Comparison of ENCODE assay signal across 16 cellular contexts in genomic region chr2:147382322-147382948, GRCh38.
A peak's percentile ranks its signal among the peaks of the same experiment; 100 is the strongest.
DNase-seq lines count a peak whose midpoint lies in the region; ATAC-seq and TF ChIP-seq lines count a peak whose summit lies in the region.
"Had no signal": no experiment of that assay in that cellular context is flagged by ENCODE, and none has a peak within 500 bp of the region (broad histone marks: within the 10 kb centered on the region; RNA-seq: fewer than 3 reads in every experiment).

No MANE protein-coding gene starts in this region.

- H3K9ac ChIP-seq in colonic mucosa (ENCODE audit: low read depth in 2 of 2, low read length in 2 of 2): no peak overlapping the region

- TF ChIP-seq CTCF in colonic mucosa (IDR thresholded peaks at IDR 0.05): no peak
- no peak for TF ChIP-seq CTCF in lower leg skin (IDR thresholded peaks at IDR 0.05)

- H3K4me1 ChIP-seq in colonic mucosa: no peaks in the 10 kb centered on the region

- no peak for ATAC-seq in GM19324 (IDR thresholded peaks at IDR 0.05; ENCODE audit: low FRiP score, unreplicated experiment)
- no peak for ATAC-seq in HG02610 (IDR thresholded peaks at IDR 0.05; ENCODE audit: unreplicated experiment)
- ATAC-seq: CD8-positive, alpha-beta T cell had no signal

- no peak overlapping the region for H3K4me3 ChIP-seq in colonic mucosa
- no peak overlapping the region for H3K4me3 ChIP-seq in lower leg skin (ENCODE audit: low read depth, poor library complexity, severe bottlenecking)

- CTCF ChIA-PET in HEK293T (lab: Yijun Ruan, JAX): no interaction called here

- TF ChIP-seq POLR2A in lower leg skin (IDR thresholded peaks at IDR 0.05): no peak

- DNase-seq in NCI-H82 (lab: John Stamatoyannopoulos, UW): peak; percentile 19
- no peak for DNase-seq in NCI-H82 treated with DMSO at 0.1 percent for 48 hours (lab: John Stamatoyannopoulos, UW; ENCODE audit: unreplicated experiment)
- peak; percentile 73 to 92 for DNase-seq in NCI-H446 (lab: John Stamatoyannopoulos, UW)
- DNase-seq in colonic mucosa: peak; percentile 28
- no peak for DNase-seq in HEK293T (ENCODE audit: extremely low spot score)
- no peak for DNase-seq in lower leg skin (ENCODE audit: low spot score in 2 of 2)
- DNase-seq: activated B cell treated with CpG ODN at 0.5 μM for 24 hours; activated CD8-positive, alpha-beta memory T cell treated with anti-CD3 and anti-CD28 coated beads, Interleukin-2, amount 50 U/mL, for 48 hours; activated naive CD8-positive, alpha-beta T cell treated with anti-CD3 and anti-CD28 coated beads, Interleukin-2, amount 10 ng/mL, durations not matched to agents 7 days and 5 days; CD8-positive, alpha-beta T cell; KG1; NCI-H526 treated with DMSO at 0.1 percent for 48 hours; stimulated activated CD4-positive, alpha-beta T cell treated with anti-CD3 and anti-CD28 coated beads, Interleukin-15, amount 100 ng/mL, for 24 hours had no signal

- H3K27ac ChIP-seq in colonic mucosa: no peak overlapping the region
- H3K27ac ChIP-seq: 22Rv1 had no signal

- WGBS in lower leg skin, 2 donors: 45 to 55% methylated on average over 3 of the region's 3 CpGs

- POLR2A ChIA-PET in HEK293T (lab: Yijun Ruan, JAX): no interaction called here

- H3K36me3 ChIP-seq in colonic mucosa: no peaks in the 10 kb centered on the region

- intact Hi-C loops in colonic mucosa (cut with DNase I): no loop called here
- intact Hi-C loops in lower leg skin (cut with DNase I; ENCODE audit: low total_unique reads): no loop called here

- H3K9me3 ChIP-seq in colonic mucosa: no peaks in the 10 kb centered on the region

- H3K27me3 ChIP-seq in colonic mucosa: no peaks in the 10 kb centered on the region

TF ChIP-seq in HEK293T, 16 proteins besides CTCF, POLR2A, EP300 and RAD21:
- TF ChIP-seq TARDBP (IDR thresholded peaks at IDR 0.05) (no peak), CTBP1 (IDR thresholded peaks at IDR 0.05; ENCODE audit: borderline replicate concordance) (no peak), SUZ12 (IDR thresholded peaks at IDR 0.05) (no peak), L3MBTL2 (conservative IDR thresholded peaks at IDR 0.05) (no peak)
TF ChIP-seq in HEK293T: peak in this region for 0.

Comparison
In these comparisons a context has a peak if more than half of its experiments do, and no peak if none do; other contexts are left out.
1. DNase-seq: peak in NCI-H82 (single experiment), NCI-H446 (2 of 2) and colonic mucosa (single experiment); none in NCI-H82 treated with DMSO at 0.1 percent for 48 hours (single experiment), HEK293T (single experiment) and lower leg skin (0 of 2).